Comparison of ENCODE assay signal across 1 cellular context in genomic region chr9:104293877-104294276, GRCh38.
TF ChIP-seq lines count a peak whose summit lies in the region.

No MANE protein-coding gene starts in this region.

TF ChIP-seq in neural cell, 6 proteins besides CTCF, POLR2A, EP300 and RAD21:
- TF ChIP-seq POLR2AphosphoS5 (IDR thresholded peaks at IDR 0.05) (peak; percentile 100), SMC3 (conservative IDR thresholded peaks at IDR 0.05; ENCODE audit: poor library complexity) (peak; percentile 23), EZH2 (IDR thresholded peaks at IDR 0.05; ENCODE audit: borderline replicate concordance, insufficient read depth, low read length, poor library complexity, severe bottlenecking) (no peak), MXI1 (conservative IDR thresholded peaks at IDR 0.05; ENCODE audit: poor library complexity, severe bottlenecking) (peak; percentile 37), TAF1 (IDR thresholded peaks at IDR 0.05; ENCODE audit: low read depth) (no peak)
- TF ChIP-seq, protein P1, sequence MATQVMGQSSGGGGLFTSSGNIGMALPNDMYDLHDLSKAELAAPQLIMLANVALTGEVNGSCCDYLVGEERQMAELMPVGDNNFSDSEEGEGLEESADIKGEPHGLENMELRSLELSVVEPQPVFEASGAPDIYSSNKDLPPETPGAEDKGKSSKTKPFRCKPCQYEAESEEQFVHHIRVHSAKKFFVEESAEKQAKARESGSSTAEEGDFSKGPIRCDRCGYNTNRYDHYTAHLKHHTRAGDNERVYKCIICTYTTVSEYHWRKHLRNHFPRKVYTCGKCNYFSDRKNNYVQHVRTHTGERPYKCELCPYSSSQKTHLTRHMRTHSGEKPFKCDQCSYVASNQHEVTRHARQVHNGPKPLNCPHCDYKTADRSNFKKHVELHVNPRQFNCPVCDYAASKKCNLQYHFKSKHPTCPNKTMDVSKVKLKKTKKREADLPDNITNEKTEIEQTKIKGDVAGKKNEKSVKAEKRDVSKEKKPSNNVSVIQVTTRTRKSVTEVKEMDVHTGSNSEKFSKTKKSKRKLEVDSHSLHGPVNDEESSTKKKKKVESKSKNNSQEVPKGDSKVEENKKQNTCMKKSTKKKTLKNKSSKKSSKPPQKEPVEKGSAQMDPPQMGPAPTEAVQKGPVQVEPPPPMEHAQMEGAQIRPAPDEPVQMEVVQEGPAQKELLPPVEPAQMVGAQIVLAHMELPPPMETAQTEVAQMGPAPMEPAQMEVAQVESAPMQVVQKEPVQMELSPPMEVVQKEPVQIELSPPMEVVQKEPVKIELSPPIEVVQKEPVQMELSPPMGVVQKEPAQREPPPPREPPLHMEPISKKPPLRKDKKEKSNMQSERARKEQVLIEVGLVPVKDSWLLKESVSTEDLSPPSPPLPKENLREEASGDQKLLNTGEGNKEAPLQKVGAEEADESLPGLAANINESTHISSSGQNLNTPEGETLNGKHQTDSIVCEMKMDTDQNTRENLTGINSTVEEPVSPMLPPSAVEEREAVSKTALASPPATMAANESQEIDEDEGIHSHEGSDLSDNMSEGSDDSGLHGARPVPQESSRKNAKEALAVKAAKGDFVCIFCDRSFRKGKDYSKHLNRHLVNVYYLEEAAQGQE (IDR thresholded peaks at IDR 0.05; ENCODE audit: borderline replicate concordance), result peak; percentile 82
